8 cellular contexts compared by ENCODE assay signal in genomic region chr14:71932229-71932951, GRCh38. TPM values are rescaled to one million over a fixed set of nuclear protein-coding genes. Genes with fewer than 3 reads are reported as not detected.
DNase-seq lines count a peak whose midpoint lies in the region; ATAC-seq and TF ChIP-seq lines count a peak whose summit lies in the region.

RGS6 (plus strand) TSS chr14:71932429.

- no peaks in the 10 kb centered on the region for H3K36me3 ChIP-seq in BLaER1 treated with 17β-estradiol and CSF1 and Interleukin-3, amounts not matched to agents 10 nM and 100 nM
- H3K36me3 ChIP-seq in ectodermal cell (ENCODE audit: control insufficient read depth, insufficient read depth, low read length): no peaks in the 10 kb centered on the region
- no peaks in the 10 kb centered on the region for H3K36me3 ChIP-seq in mucosa of descending colon (ENCODE audit: low read depth)
- H3K36me3 ChIP-seq in upper lobe of left lung: no peaks in the 10 kb centered on the region

- CTCF ChIA-PET in RWPE1 (lab: Yijun Ruan, JAX): interaction anchor here (0.5 to 0.6 kb wide), 2 partner anchors 51 to 377 kb away, joined by 3 to 4 read pairs; no protein-coding TSS in a partner anchor

- H4K20me1 ChIP-seq in BLaER1 treated with 17β-estradiol and CSF1 and Interleukin-3, amounts not matched to agents 10 nM and 100 nM: peaks cover 0 to 13% (median 8%) of the 10 kb centered on the region in 11 experiments; a peak in 7 of 22 replicates

- H3K4me3 ChIP-seq in BLaER1 treated with 17β-estradiol and CSF1 and Interleukin-3, amounts not matched to agents 10 nM and 100 nM: peak within 1 kb of the TSS; percentile 50 to 71 (median 62)
- H3K4me3 ChIP-seq in ectodermal cell (ENCODE audit: insufficient read depth, low read depth, low read length) (peak within 1 kb of the TSS; percentile 48), mucosa of descending colon (no peak within 1 kb of the TSS), upper lobe of left lung (peak within 1 kb of the TSS; percentile 26 to 47 (median 42))

- intact Hi-C loops in mucosa of descending colon (cut with DNase I, micrococcal nuclease): no loop called here

- peak within 1 kb of the TSS in 9 of 11 experiments; percentile 14 to 56 (median 34); a peak in 11 of 22 replicates for H3K9ac ChIP-seq in BLaER1 treated with 17β-estradiol and CSF1 and Interleukin-3, amounts not matched to agents 10 nM and 100 nM

- TF ChIP-seq CTCF in RWPE1 (conservative IDR thresholded peaks at IDR 0.05; ENCODE audit: low read depth) (0 out of 2 replicates have a peak, but pooled peaks have one; percentile 14), mucosa of descending colon (IDR thresholded peaks at IDR 0.05) (no peak), upper lobe of left lung (IDR thresholded peaks at IDR 0.05) (peak in 3 of 6 experiments; percentile 20 to 58 (median 33))

- POLR2A ChIA-PET in RWPE1 (lab: Yijun Ruan, JAX; ENCODE audit: low non-redundant PET): no interaction called here

- H3K27me3 ChIP-seq in BLaER1 treated with 17β-estradiol and CSF1 and Interleukin-3, amounts not matched to agents 10 nM and 100 nM: peaks cover 46 to 59% (median 52%) of the 10 kb centered on the region in 11 experiments
- peaks cover 44% of the 10 kb centered on the region for H3K27me3 ChIP-seq in ectodermal cell (ENCODE audit: control insufficient read depth, insufficient read depth, low read length, poor library complexity, severe bottlenecking)
- peaks cover 0 to 16% (median 7%) of the 10 kb centered on the region in 4 donors for H3K27me3 ChIP-seq in upper lobe of left lung

- DNase-seq in GM19238 (ENCODE audit: insufficient read length, low spot score) (peak; percentile 35), RWPE1 (ENCODE audit: low spot score) (peak; percentile 35), mucosa of descending colon (peak in 2 of 3 donors; percentile 30 to 68), upper lobe of left lung (peak; percentile 26 to 90), A172 (ENCODE audit: low spot score) (no peak), NCI-H1092 treated with DMSO at 0.1 percent for 48 hours (lab: John Stamatoyannopoulos, UW) (no peak)

- no peak for TF ChIP-seq EP300 in upper lobe of left lung (IDR thresholded peaks at IDR 0.05)

- no peak within 1 kb of the TSS for H3K27ac ChIP-seq in BLaER1 treated with 17β-estradiol and CSF1 and Interleukin-3, amounts not matched to agents 10 nM and 100 nM
- H3K27ac ChIP-seq in RWPE1 (no peak within 1 kb of the TSS), ectodermal cell (ENCODE audit: insufficient read depth, low read depth, low read length, poor library complexity, severe bottlenecking) (no peak within 1 kb of the TSS), upper lobe of left lung (no peak within 1 kb of the TSS)

- H3K9me3 ChIP-seq in BLaER1 treated with 17β-estradiol and CSF1 and Interleukin-3, amounts not matched to agents 10 nM and 100 nM (replicated peaks in 1 of 11): peaks cover 0 to 5% (median 0%) of the 10 kb centered on the region in 11 experiments; a peak in 1 of 22 replicates
- H3K9me3 ChIP-seq in ectodermal cell (ENCODE audit: control insufficient read depth, low read length): no peaks in the 10 kb centered on the region
- H3K9me3 ChIP-seq in mucosa of descending colon: no peaks in the 10 kb centered on the region
- no peaks in the 10 kb centered on the region for H3K9me3 ChIP-seq in upper lobe of left lung

- ATAC-seq in mucosa of descending colon (peak; percentile 95), upper lobe of left lung (ENCODE audit: low FRiP score in 2 of 2) (peak; percentile 58 to 73)

- no peak for TF ChIP-seq POLR2A in upper lobe of left lung (IDR thresholded peaks at IDR 0.05)

- peak within 1 kb of the TSS; percentile 90 to 100 (median 98) for H3K4me2 ChIP-seq in BLaER1 treated with 17β-estradiol and CSF1 and Interleukin-3, amounts not matched to agents 10 nM and 100 nM

- WGBS in ectodermal cell, 2 experiments: 0 to 1% methylated on average over 92 of the region's 92 CpGs
- WGBS in upper lobe of left lung, 2 donors: 1 to 2% methylated on average over 13 to 54 of the region's 92 CpGs

- H3K4me1 ChIP-seq in BLaER1 treated with 17β-estradiol and CSF1 and Interleukin-3, amounts not matched to agents 10 nM and 100 nM: peaks cover 11 to 16% (median 14%) of the 10 kb centered on the region in 10 experiments
- H3K4me1 ChIP-seq in ectodermal cell (ENCODE audit: control insufficient read depth, insufficient read depth, low read length): no peaks in the 10 kb centered on the region
- no peaks in the 10 kb centered on the region for H3K4me1 ChIP-seq in mucosa of descending colon (ENCODE audit: low read depth)
- H3K4me1 ChIP-seq in upper lobe of left lung: peaks cover 5 to 24% (median 13%) of the 10 kb centered on the region in 4 donors

RNA-seq across cellular contexts. Expression of gene RGS6, which starts in this region (rescaled TPM):
- polyA plus RNA-seq in ectodermal cell (2013, experiment 1 of 4): 1.7 TPM
- polyA plus RNA-seq in ectodermal cell (2013, experiment 2 of 4): 1.2 TPM
- 0.75 TPM for polyA plus RNA-seq in ectodermal cell (2013, experiment 3 of 4)
- polyA plus RNA-seq in ectodermal cell (2013, experiment 4 of 4): 0.89 TPM
- total RNA-seq in mucosa of descending colon (1 to 10 TPM in 1 of 3 donors, under 1 TPM in 2; 0.66 to 2.5 (median 0.94) TPM), upper lobe of left lung (10 to 100 TPM in 1 of 6 donors, 1 to 10 TPM in 3, under 1 TPM in 1, not detected in 1; 0.83 to 12.9 (median 2.2) TPM)
- total RNA-seq in A172 (2014; rRNA removed; shearing (Covaris generic)): not detected in 2 replicates

Comparison
In these comparisons a context has a peak if more than half of its experiments do, and no peak if none do; other contexts are left out.
1. DNase-seq: peak in GM19238 (single experiment), RWPE1 (single experiment), mucosa of descending colon (2 of 3) and upper lobe of left lung (2 of 2); none in A172 (single experiment) and NCI-H1092 treated with DMSO at 0.1 percent for 48 hours (single experiment).